In genomic region chr1:63920154-63921117, GRCh38 we compare ENCODE assay signal across 12 cellular contexts.
DNase-seq lines count a peak whose midpoint lies in the region; ATAC-seq and TF ChIP-seq lines count a peak whose summit lies in the region.
"Had no signal": no experiment of that assay in that cellular context is flagged by ENCODE, and none has a peak within 500 bp of the region (broad histone marks: within the 10 kb centered on the region; RNA-seq: fewer than 3 reads in every experiment).

No MANE protein-coding gene starts in this region.

- CTCF ChIA-PET in HEK293 (lab: Yijun Ruan, JAX) = interaction anchor here (0.5 to 2.3 kb wide), 17 partner anchors 15 to 322 kb away, joined by 3 to 13 read pairs (median 3); no protein-coding TSS in a partner anchor

- TF ChIP-seq CTCF in HEK293 (tag by site-specific recombination; IDR thresholded peaks at IDR 0.05) (no peak), WERI-Rb-1 (IDR thresholded peaks at IDR 0.05; ENCODE audit: low read depth, low read length) (peak; percentile 21; the same call in 1 of the 2 replicates), GM20000 (IDR thresholded peaks at IDR 0.05; ENCODE audit: extremely low read depth, missing control alignments) (no peak)

- no peaks in the 10 kb centered on the region for H3K4me1 Mint-ChIP-seq in stimulated activated memory B cell treated with anti-CD40 and anti-IgM and Interleukin-4, amounts not matched to agents 10 μg/mL and 1 μg/mL and 100 μg/mL, for 72 hours
- H3K4me1 Mint-ChIP-seq: activated B cell treated with CpG ODN at 0.5 μM for 24 hours had no signal

- no peaks in the 10 kb centered on the region for H3K9me3 ChIP-seq in HEK293 (ENCODE audit: control insufficient read depth, insufficient read depth, low read depth, low read length)
- H3K9me3 ChIP-seq in WERI-Rb-1 (ENCODE audit: severe bottlenecking) = no peaks in the 10 kb centered on the region

- DNase-seq in ACHN (peak; percentile 90), WERI-Rb-1 (no peak), kidney tubule cell (ENCODE audit: low spot score) (peak; percentile 98), DMS79 (lab: John Stamatoyannopoulos, UW) (no peak), GM20000 (ENCODE audit: low spot score) (no peak)
- no peak for DNase-seq in effector CD8-positive, alpha-beta T cell (lab: John Stamatoyannopoulos, UW)
- DNase-seq: activated B cell treated with CpG ODN at 0.5 μM for 24 hours; GOT3; NCI-H1436; stimulated activated naive CD4-positive, alpha-beta T cell treated with Interleukin-2 at 50 U/mL for 16 hours had no signal

- H3K27me3 ChIP-seq in WERI-Rb-1 (ENCODE audit: insufficient read depth, low read depth, severe bottlenecking) = no peaks in the 10 kb centered on the region

- no peak overlapping the region for H3K27ac Mint-ChIP-seq in stimulated activated memory B cell treated with anti-CD40 and anti-IgM and Interleukin-4, amounts not matched to agents 10 μg/mL and 1 μg/mL and 100 μg/mL, for 72 hours
- H3K27ac Mint-ChIP-seq: activated B cell treated with CpG ODN at 0.5 μM for 24 hours had no signal

- H3K9me3 Mint-ChIP-seq in stimulated activated memory B cell treated with anti-CD40 and anti-IgM and Interleukin-4, amounts not matched to agents 10 μg/mL and 1 μg/mL and 100 μg/mL, for 72 hours = no peaks in the 10 kb centered on the region
- H3K9me3 Mint-ChIP-seq: activated B cell treated with CpG ODN at 0.5 μM for 24 hours had no signal

- no peaks in the 10 kb centered on the region for H3K4me1 ChIP-seq in HEK293 (ENCODE audit: control insufficient read depth, insufficient read depth, low read length)

- H3K4me3 ChIP-seq in HEK293 (ENCODE audit: low read depth, low read length) (no peak overlapping the region), WERI-Rb-1 (ENCODE audit: low read depth, low read length) (no peak overlapping the region)

- no peak overlapping the region for H3K27ac ChIP-seq in HEK293 (ENCODE audit: extremely low read depth, low read depth, low read length)
- H3K27ac ChIP-seq in WERI-Rb-1 = no peak overlapping the region

- peaks cover 10% of the 10 kb centered on the region for H3K27me3 Mint-ChIP-seq in stimulated activated memory B cell treated with anti-CD40 and anti-IgM and Interleukin-4, amounts not matched to agents 10 μg/mL and 1 μg/mL and 100 μg/mL, for 72 hours

- in situ Hi-C loops in ACHN (cut with HindIII; ENCODE audit: low pct_ligation_motif_present, low pct_unique_long_range_greater_than_20kb, low sequenced_read_pairs) = no loop called here

- H3K36me3 ChIP-seq in HEK293 (ENCODE audit: control insufficient read depth in 2 of 2, insufficient read depth in 1 of 2, low read length in 2 of 2) (no peaks in the 10 kb centered on the region), WERI-Rb-1 (no peaks in the 10 kb centered on the region)

- ATAC-seq in stimulated activated memory B cell treated with anti-CD40 and anti-IgM and Interleukin-4, amounts not matched to agents 10 μg/mL and 1 μg/mL and 100 μg/mL, for 72 hours = no peak

- no peak overlapping the region for H3K4me3 Mint-ChIP-seq in stimulated activated memory B cell treated with anti-CD40 and anti-IgM and Interleukin-4, amounts not matched to agents 10 μg/mL and 1 μg/mL and 100 μg/mL, for 72 hours
- H3K4me3 Mint-ChIP-seq: activated B cell treated with CpG ODN at 0.5 μM for 24 hours had no signal

- H3K36me3 Mint-ChIP-seq in stimulated activated memory B cell treated with anti-CD40 and anti-IgM and Interleukin-4, amounts not matched to agents 10 μg/mL and 1 μg/mL and 100 μg/mL, for 72 hours = no peaks in the 10 kb centered on the region

- POLR2A ChIA-PET in HEK293 (lab: Yijun Ruan, JAX) = no interaction called here

TF ChIP-seq in HEK293, 187 proteins besides CTCF, POLR2A, EP300 and RAD21:
- TF ChIP-seq SCRT2 (tag by site-specific recombination; IDR thresholded peaks at IDR 0.05) (peak; percentile 79), INSM2 (tag by site-specific recombination; IDR thresholded peaks at IDR 0.05) (no peak), SCRT1 (tag by site-specific recombination; IDR thresholded peaks at IDR 0.05; ENCODE audit: borderline replicate concordance) (peak; percentile 34; the same call in 1 of the 2 replicates)

Comparison
In these comparisons a context has a peak if more than half of its experiments do, and no peak if none do; other contexts are left out.
1. DNase-seq: peak in ACHN (single experiment) and kidney tubule cell (single experiment); none in WERI-Rb-1 (single experiment), DMS79 (single experiment), GM20000 (single experiment) and effector CD8-positive, alpha-beta T cell (single experiment).